Comparison of ENCODE assay signal across 11 cellular contexts in the genomic region with DNA sequence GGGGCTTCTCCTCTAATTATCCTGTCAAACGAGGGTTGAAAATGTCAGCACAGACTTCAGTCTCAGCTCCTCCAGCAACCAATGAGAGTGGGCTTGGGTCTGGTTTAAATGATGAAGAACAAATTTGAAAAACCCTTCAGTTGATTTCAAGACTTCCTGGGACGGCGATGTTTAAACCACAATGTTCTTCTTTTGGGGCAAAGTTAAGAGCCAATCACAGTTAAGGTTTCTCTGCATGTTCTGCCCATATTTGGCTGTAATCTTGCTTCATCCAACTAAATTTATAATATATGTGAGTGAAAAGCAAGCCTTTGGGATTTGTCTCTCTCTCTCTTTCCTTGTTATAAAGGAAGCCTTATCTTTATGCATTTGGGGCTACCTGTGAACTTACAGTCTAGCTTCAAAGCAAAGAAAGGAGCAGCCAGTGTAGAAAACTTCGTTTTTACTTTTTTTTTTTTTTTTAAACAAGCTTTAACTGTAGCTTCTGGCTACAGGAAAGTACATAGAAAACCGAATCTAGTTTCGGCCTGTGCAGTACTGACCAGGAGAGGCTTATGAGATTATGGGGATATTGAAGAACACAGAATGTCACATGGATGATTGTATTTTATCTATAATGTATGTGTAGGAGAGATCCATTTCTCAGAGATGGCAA. TPM values are rescaled to one million over a fixed set of nuclear protein-coding genes. Genes with fewer than 3 reads are reported as not detected.
DNase-seq lines count a peak whose midpoint lies in the region; ATAC-seq and TF ChIP-seq lines count a peak whose summit lies in the region.
"Had no signal": no experiment of that assay in that cellular context is flagged by ENCODE, and none has a peak within 500 bp of the region (broad histone marks: within the 10 kb centered on the region; RNA-seq: fewer than 3 reads in every experiment).

No MANE protein-coding gene starts in this region.

- 90% methylated on average over 1 of the region's 6 CpGs for WGBS in mesenchymal stem cell

- no peak overlapping the region for H3K4ac ChIP-seq in mesenchymal stem cell (ENCODE audit: low read depth in 1 of 2, low read length in 2 of 2)

- peaks cover 15% of the 10 kb centered on the region for H3K4me1 ChIP-seq in left ventricle myocardium inferior
- H3K4me1 ChIP-seq in mesenchymal stem cell (ENCODE audit: control insufficient read depth, insufficient read depth, low read depth, low read length): peaks cover 2% of the 10 kb centered on the region
- no peaks in the 10 kb centered on the region for H3K4me1 ChIP-seq in Caco-2

- H3K18ac ChIP-seq in mesenchymal stem cell (ENCODE audit: low read depth in 1 of 2, low read length in 2 of 2): no peak overlapping the region

- H3K36me3 Mint-ChIP-seq in activated naive CD8-positive, alpha-beta T cell: no peaks in the 10 kb centered on the region
- no peaks in the 10 kb centered on the region for H3K36me3 Mint-ChIP-seq in Caco-2 (ENCODE audit: insufficient read depth, unreplicated experiment)

- CTCF ChIA-PET in Caco-2 (lab: Charles Lee): interaction anchor here (0.9 to 1.0 kb wide), 2 partner anchors 144 to 145 kb away, joined by 3 to 5 read pairs; no protein-coding TSS in a partner anchor

- H3K36me3 ChIP-seq in left ventricle myocardium inferior (no peaks in the 10 kb centered on the region), mesenchymal stem cell (ENCODE audit: control insufficient read depth in 1 of 2, insufficient read depth in 2 of 2, low read depth in 1 of 2, low read length in 2 of 2) (no peaks in the 10 kb centered on the region), Caco-2 (ENCODE audit: control insufficient read depth, insufficient read depth, low read length) (no peaks in the 10 kb centered on the region)

- TF ChIP-seq CTCF in left ventricle myocardium inferior (IDR thresholded peaks at IDR 0.05; ENCODE audit: borderline replicate concordance): no peak
- no peak for TF ChIP-seq CTCF in Caco-2 (IDR thresholded peaks at IDR 0.05; ENCODE audit: insufficient read depth in 1 of 2, low read depth in 1 of 2, low read length in 1 of 2, severe bottlenecking in 1 of 2, unreplicated experiment in 1 of 2)

- H3K14ac ChIP-seq in mesenchymal stem cell (ENCODE audit: low read length in 2 of 2): no peak overlapping the region

- DNase-seq in left ventricle myocardium inferior: no peak
- DNase-seq in Right ventricle myocardium inferior (ENCODE audit: missing footprints): no peak
- DNase-seq in mesenchymal stem cell: no peak
- no peak for DNase-seq in T1000 (lab: John Stamatoyannopoulos, UW)
- DNase-seq in activated CD8-positive, alpha-beta memory T cell treated with anti-CD3 and anti-CD28 coated beads, Interleukin-2, amount 50 U/mL, for 4 hours: no peak
- DNase-seq in Caco-2: no peak
- DNase-seq: GOT3; stimulated activated CD4-positive, alpha-beta T cell treated with anti-CD3 and anti-CD28 coated beads, Interleukin-1b, Interleukin-23, amount 100 ng/mL, for 48 hours had no signal

- H3K4me3 Mint-ChIP-seq in activated naive CD8-positive, alpha-beta T cell: peak overlapping the region; percentile 68
- no peak overlapping the region for H3K4me3 Mint-ChIP-seq in Caco-2 (ENCODE audit: unreplicated experiment)

- BruUV-seq in Caco-2 (replicated peaks; lab: Mats Ljungman, UMichigan): no TSS peak

- H3K4me2 ChIP-seq in mesenchymal stem cell (ENCODE audit: low read length, poor library complexity, severe bottlenecking): no peak overlapping the region

- no peak overlapping the region for H4K8ac ChIP-seq in mesenchymal stem cell (ENCODE audit: low read length)

- H3K79me1 ChIP-seq in mesenchymal stem cell (replicated peaks; ENCODE audit: low read length, poor library complexity, severe bottlenecking): no peaks in the 10 kb centered on the region

- POLR2A ChIA-PET in Caco-2 (lab: Charles Lee): no interaction called here

- H3K9me3 Mint-ChIP-seq in activated naive CD8-positive, alpha-beta T cell (ENCODE audit: low read depth): no peaks in the 10 kb centered on the region
- H3K9me3 Mint-ChIP-seq in Caco-2 (ENCODE audit: unreplicated experiment): no peaks in the 10 kb centered on the region

- H3K27ac Mint-ChIP-seq in activated naive CD8-positive, alpha-beta T cell: peak overlapping the region; percentile 93
- no peak overlapping the region for H3K27ac Mint-ChIP-seq in Caco-2 (ENCODE audit: unreplicated experiment)

- ATAC-seq in Right ventricle myocardium inferior: no peak
- no peak for ATAC-seq in HG03039 (IDR thresholded peaks at IDR 0.05; ENCODE audit: unreplicated experiment)

- H2BK15ac ChIP-seq in mesenchymal stem cell (ENCODE audit: low read depth, poor library complexity, severe bottlenecking): no peak overlapping the region

- no peak overlapping the region for H4K91ac ChIP-seq in mesenchymal stem cell (ENCODE audit: low read length)

- H3K27ac ChIP-seq in left ventricle myocardium inferior (replicated peaks) (peak overlapping the region; percentile 71), mesenchymal stem cell (ENCODE audit: low read length, poor library complexity, severe bottlenecking) (no peak overlapping the region)

- no peak overlapping the region for H2BK5ac ChIP-seq in mesenchymal stem cell (ENCODE audit: low read depth, low read length, poor library complexity, severe bottlenecking)

- no peak overlapping the region for H3K23ac ChIP-seq in mesenchymal stem cell (ENCODE audit: low read length in 2 of 2)

- H2BK120ac ChIP-seq in mesenchymal stem cell (ENCODE audit: low read depth, low read length): no peak overlapping the region

- peak overlapping the region; percentile 41 for H3K9ac ChIP-seq in mesenchymal stem cell (ENCODE audit: low read length)

- H2AK5ac ChIP-seq in mesenchymal stem cell (ENCODE audit: low read length, severe bottlenecking): no peak overlapping the region

- H3K27me3 Mint-ChIP-seq in activated naive CD8-positive, alpha-beta T cell: no peaks in the 10 kb centered on the region
- no peaks in the 10 kb centered on the region for H3K27me3 Mint-ChIP-seq in Caco-2 (ENCODE audit: insufficient read depth, unreplicated experiment)

- intact Hi-C loops in left ventricle myocardium inferior (cut with micrococcal nuclease) (no loop called here), Right ventricle myocardium inferior (cut with DNase I) (no loop called here), Caco-2 (cut with micrococcal nuclease; ENCODE audit: unreplicated experiment) (loop anchor here (10.0 kb wide), 1 partner anchor 116 kb away; the partner anchor contains the start of gene TMSB4X)

- H3K4me1 Mint-ChIP-seq in activated naive CD8-positive, alpha-beta T cell (ENCODE audit: low read depth): peaks cover 87% of the 10 kb centered on the region
- H3K4me1 Mint-ChIP-seq in Caco-2 (ENCODE audit: low read depth, unreplicated experiment): no peaks in the 10 kb centered on the region

- H3K27me3 ChIP-seq in left ventricle myocardium inferior (ENCODE audit: low read depth) (no peaks in the 10 kb centered on the region), mesenchymal stem cell (ENCODE audit: control insufficient read depth in 1 of 2, insufficient read depth in 1 of 2, low read length in 2 of 2) (no peaks in the 10 kb centered on the region), Caco-2 (replicated peaks; ENCODE audit: control insufficient read depth, insufficient read depth, low read length) (no peaks in the 10 kb centered on the region)

- H2AFZ ChIP-seq in mesenchymal stem cell (ENCODE audit: low read depth, low read length): no peak overlapping the region

- H3K4me3 ChIP-seq in left ventricle myocardium inferior: no peak overlapping the region
- H3K4me3 ChIP-seq in mesenchymal stem cell (ENCODE audit: insufficient read depth in 1 of 2, low read depth in 1 of 2, low read length in 2 of 2): no peak overlapping the region
- no peak overlapping the region for H3K4me3 ChIP-seq in Caco-2 (ENCODE audit: low read depth, low read length)

- H3K9me3 ChIP-seq in left ventricle myocardium inferior (replicated peaks) (no peaks in the 10 kb centered on the region), mesenchymal stem cell (ENCODE audit: control insufficient read depth, low read length) (peaks cover 6% of the 10 kb centered on the region), Caco-2 (no peaks in the 10 kb centered on the region)

- peak overlapping the region in 1 of 2 experiments; percentile 18 for H2BK12ac ChIP-seq in mesenchymal stem cell (ENCODE audit: low read length in 2 of 2)

RNA-seq across cellular contexts. Expression of gene FAM9C, which starts 46.8 kb away (rescaled TPM):
- total RNA-seq in left ventricle myocardium inferior: not detected
- 0.38 TPM for total RNA-seq in Right ventricle myocardium inferior
- polyA plus RNA-seq in mesenchymal stem cell (2013, experiment 1 of 2): 0.07 TPM
- 0.04 TPM for polyA plus RNA-seq in mesenchymal stem cell (2013, experiment 2 of 2)
- not detected in 2 replicates for total RNA-seq in Caco-2 (2022)
- total RNA-seq: M059J had no signal
